ENCODE assay signal across 1 cellular context in genomic region chr1:113123737-113124136, GRCh38.
TF ChIP-seq lines count a peak whose summit lies in the region.

No MANE protein-coding gene starts in this region.

TF ChIP-seq in HEK293T, 16 proteins besides CTCF, POLR2A, EP300 and RAD21:
- TF ChIP-seq BHLHE40 (IDR thresholded peaks at IDR 0.05; ENCODE audit: borderline replicate concordance) (no peak), SP1 (IDR thresholded peaks at IDR 0.05) (no peak), ELF4 (IDR thresholded peaks at IDR 0.05) (no peak), HDGF (IDR thresholded peaks at IDR 0.05; ENCODE audit: borderline replicate concordance) (no peak), FOXK2 (IDR thresholded peaks at IDR 0.05) (no peak), TARDBP (IDR thresholded peaks at IDR 0.05) (no peak), PKNOX1 (IDR thresholded peaks at IDR 0.05) (no peak), FOXA1 (IDR thresholded peaks at IDR 0.05) (no peak), ZNF384 (IDR thresholded peaks at IDR 0.05) (no peak), CTBP1 (IDR thresholded peaks at IDR 0.05; ENCODE audit: borderline replicate concordance) (no peak), LEF1 (IDR thresholded peaks at IDR 0.05; ENCODE audit: borderline replicate concordance) (no peak), SUZ12 (IDR thresholded peaks at IDR 0.05) (no peak), L3MBTL2 (conservative IDR thresholded peaks at IDR 0.05) (no peak), ARNT (IDR thresholded peaks at IDR 0.05) (no peak), NFRKB (IDR thresholded peaks at IDR 0.05) (no peak), FOXM1 (IDR thresholded peaks at IDR 0.05; ENCODE audit: borderline replicate concordance) (no peak)
TF ChIP-seq in HEK293T: peak in this region for 0.
